Comparison of ENCODE assay signal across 1 cellular context in genomic region chr10:110927461-110927860, GRCh38.
TF ChIP-seq lines count a peak whose summit lies in the region.

No MANE protein-coding gene starts in this region.

TF ChIP-seq in GM12878, 131 proteins besides CTCF, POLR2A, EP300 and RAD21:
- TF ChIP-seq RB1 (IDR thresholded peaks at IDR 0.05; ENCODE audit: borderline replicate concordance), result no peak
- no peak for TF ChIP-seq ZSCAN29 (IDR thresholded peaks at IDR 0.05)
- no peak for TF ChIP-seq ZBED1 (IDR thresholded peaks at IDR 0.05; ENCODE audit: borderline replicate concordance)
- no peak for TF ChIP-seq NKRF (conservative IDR thresholded peaks at IDR 0.05)
- TF ChIP-seq TCF3 (IDR thresholded peaks at IDR 0.05; ENCODE audit: borderline replicate concordance, insufficient read depth, low read depth, low read length), result no peak
- no peak for TF ChIP-seq HSF1 (IDR thresholded peaks at IDR 0.05; ENCODE audit: low read depth, low read length)
- TF ChIP-seq ZNF687 (IDR thresholded peaks at IDR 0.05), result no peak
- TF ChIP-seq ATF3 (IDR thresholded peaks at IDR 0.05; ENCODE audit: borderline replicate concordance, extremely low read depth, low read depth, low read length), result no peak
- no peak for TF ChIP-seq CBX3 (IDR thresholded peaks at IDR 0.05; ENCODE audit: borderline replicate concordance, low read depth)
- no peak for TF ChIP-seq PRDM15 (CRISPR knock-in tag; IDR thresholded peaks at IDR 0.05)
- TF ChIP-seq JUNB (IDR thresholded peaks at IDR 0.05), result no peak
- no peak for TF ChIP-seq RELA (IDR thresholded peaks at IDR 0.05; ENCODE audit: borderline replicate concordance, partially characterized antibody)
- no peak for TF ChIP-seq RCOR1 (conservative IDR thresholded peaks at IDR 0.05; ENCODE audit: low read depth, low read length)
- TF ChIP-seq ZNF24 (IDR thresholded peaks at IDR 0.05), result no peak
- TF ChIP-seq IKZF1 (conservative IDR thresholded peaks at IDR 0.05), result no peak
